In genomic region chr19:5130371-5131030, GRCh38 we compare ENCODE assay signal across 7 cellular contexts.
DNase-seq lines count a peak whose midpoint lies in the region; ATAC-seq and TF ChIP-seq lines count a peak whose summit lies in the region.

No MANE protein-coding gene starts in this region.

- TF ChIP-seq CTCF in GM20000 (IDR thresholded peaks at IDR 0.05; ENCODE audit: extremely low read depth, missing control alignments) (no peak), sigmoid colon (IDR thresholded peaks at IDR 0.05) (no peak)

- H3K27me3 ChIP-seq in HUES64 (ENCODE audit: insufficient read depth, low read length) = no peaks in the 10 kb centered on the region
- no peaks in the 10 kb centered on the region for H3K27me3 ChIP-seq in sigmoid colon

- ATAC-seq in HG02840 (IDR thresholded peaks at IDR 0.05; ENCODE audit: low FRiP score, unreplicated experiment) = no peak

- WGBS in HUES64 = 92% methylated on average over 27 of the region's 27 CpGs
- WGBS in sigmoid colon, 2 donors = 61 to 91% methylated on average over 27 of the region's 27 CpGs

- no peak for TF ChIP-seq POLR2A in sigmoid colon (IDR thresholded peaks at IDR 0.05)

- no peaks in the 10 kb centered on the region for H3K9me3 ChIP-seq in HUES64 (ENCODE audit: insufficient read depth, low read depth, low read length)
- H3K9me3 ChIP-seq in sigmoid colon = no peaks in the 10 kb centered on the region

- intact Hi-C loops in activated naive CD4-positive, alpha-beta T cell treated with anti-CD3 and anti-CD28 coated beads for 36 hours (cut with micrococcal nuclease) = loop anchor here (5.0 kb wide), 1 partner anchor 318 kb away; no protein-coding TSS in a partner anchor
- intact Hi-C loops in sigmoid colon (cut with DNase I) = no loop called here

- no peak for TF ChIP-seq EP300 in sigmoid colon (IDR thresholded peaks at IDR 0.05)

- peaks cover 4% of the 10 kb centered on the region for H3K36me3 Mint-ChIP-seq in activated naive CD4-positive, alpha-beta T cell treated with anti-CD3 and anti-CD28 coated beads for 36 hours (ENCODE audit: low read depth)

- H3K9ac ChIP-seq in HUES64 (ENCODE audit: low read depth, low read length) = no peak overlapping the region; the same call in 1 of the 2 replicates

- H3K27ac ChIP-seq in HUES64 (ENCODE audit: low read depth, low read length) = peak overlapping the region; percentile 73; the same call in 1 of the 2 replicates
- H3K27ac ChIP-seq in sigmoid colon = no peak overlapping the region

- H3K27ac Mint-ChIP-seq in activated naive CD4-positive, alpha-beta T cell treated with anti-CD3 and anti-CD28 coated beads for 36 hours = peak overlapping the region; percentile 83

- peaks cover 26% of the 10 kb centered on the region for H3K4me1 Mint-ChIP-seq in activated naive CD4-positive, alpha-beta T cell treated with anti-CD3 and anti-CD28 coated beads for 36 hours (ENCODE audit: low read depth)

- no peaks in the 10 kb centered on the region for H3K9me3 Mint-ChIP-seq in activated naive CD4-positive, alpha-beta T cell treated with anti-CD3 and anti-CD28 coated beads for 36 hours

- CTCF ChIA-PET in activated naive CD4-positive, alpha-beta T cell treated with anti-CD3 and anti-CD28 coated beads for 36 hours (lab: Charles Lee) = no interaction called here

- no peak overlapping the region for H3K4me3 ChIP-seq in HUES64 (ENCODE audit: low read length)
- H3K4me3 ChIP-seq in sigmoid colon = no peak overlapping the region

- peaks cover 24% of the 10 kb centered on the region for H3K4me1 ChIP-seq in HUES64 (ENCODE audit: insufficient read depth, low read length)
- H3K4me1 ChIP-seq in sigmoid colon = peaks cover 0 to 26% (median 20%) of the 10 kb centered on the region in 4 donors

- DNase-seq in GM20000 (ENCODE audit: low spot score) (peak; percentile 86), sigmoid colon (no peak), anterior cingulate cortex (lab: John Stamatoyannopoulos, UW) (no peak)
- DNase-seq in activated naive CD4-positive, alpha-beta T cell treated with anti-CD3 and anti-CD28 coated beads for 36 hours = peak; percentile 82
- DNase-seq in stimulated activated CD8-positive, alpha-beta memory T cell treated with anti-CD3 and anti-CD28 coated beads, Interleukin-12 subunit alpha, Interleukin-12 subunit beta, amount 100 ng/mL, for 24 hours (ENCODE audit: extremely low read depth) = peak; percentile 19

- no peaks in the 10 kb centered on the region for H3K27me3 Mint-ChIP-seq in activated naive CD4-positive, alpha-beta T cell treated with anti-CD3 and anti-CD28 coated beads for 36 hours (ENCODE audit: low read depth)

- peak overlapping the region; percentile 49 for H3K4me3 Mint-ChIP-seq in activated naive CD4-positive, alpha-beta T cell treated with anti-CD3 and anti-CD28 coated beads for 36 hours

- peaks cover 21% of the 10 kb centered on the region; the same call in 1 of the 2 replicates for H3K36me3 ChIP-seq in HUES64 (ENCODE audit: insufficient read depth, low read length)
- H3K36me3 ChIP-seq in sigmoid colon = peaks cover 0 to 40% (median 24%) of the 10 kb centered on the region in 4 donors

Comparison
In these comparisons a context has a peak if more than half of its experiments do, and no peak if none do; other contexts are left out.
1. DNase-seq: peak in GM20000 (single experiment), activated naive CD4-positive, alpha-beta T cell treated with anti-CD3 and anti-CD28 coated beads for 36 hours (single experiment) and stimulated activated CD8-positive, alpha-beta memory T cell treated with anti-CD3 and anti-CD28 coated beads, Interleukin-12 subunit alpha, Interleukin-12 subunit beta, amount 100 ng/mL, for 24 hours (single experiment); none in sigmoid colon (single experiment) and anterior cingulate cortex (0 of 58).